ENCODE assay signal across 17 cellular contexts in genomic region chr14:104392396-104393198, GRCh38.
DNase-seq lines count a peak whose midpoint lies in the region; ATAC-seq and TF ChIP-seq lines count a peak whose summit lies in the region.
"Had no signal": no experiment of that assay in that cellular context is flagged by ENCODE, and none has a peak within 500 bp of the region (broad histone marks: within the 10 kb centered on the region; RNA-seq: fewer than 3 reads in every experiment).

No MANE protein-coding gene starts in this region.

- no peaks in the 10 kb centered on the region for H3K27me3 Mint-ChIP-seq in activated T-helper 2 cell treated with anti-CD3 and anti-CD28 coated beads, Interferon-gamma antibody, Interleukin-2, Interleukin-4, amounts not matched to agents 10 μg/mL and 5 μg/mL and 100 μg/mL, durations not matched to agents 14 hours and 24 hours and 36 hours (ENCODE audit: low read depth)
- H3K27me3 Mint-ChIP-seq in natural killer cell treated with Interleukin-12 subunit alpha and Interleukin-12 subunit beta and Interleukin-15 and Interleukin-18, amount 100 ng/mL, for 72 hours, result no peaks in the 10 kb centered on the region

- no peaks in the 10 kb centered on the region for H3K36me3 Mint-ChIP-seq in activated T-helper 2 cell treated with anti-CD3 and anti-CD28 coated beads, Interferon-gamma antibody, Interleukin-2, Interleukin-4, amounts not matched to agents 10 μg/mL and 5 μg/mL and 100 μg/mL, durations not matched to agents 14 hours and 24 hours and 36 hours (ENCODE audit: low read depth)
- H3K36me3 Mint-ChIP-seq in natural killer cell treated with Interleukin-12 subunit alpha and Interleukin-12 subunit beta and Interleukin-15 and Interleukin-18, amount 100 ng/mL, for 72 hours, result peaks cover 4% of the 10 kb centered on the region

- POLR2A ChIA-PET in SK-N-SH (lab: Yijun Ruan, JAX), result no interaction called here

- CTCF ChIA-PET in SK-N-SH (lab: Yijun Ruan, JAX), result interaction anchor here (1.1 to 2.3 kb wide), 5 partner anchors 9 to 255 kb away, joined by 4 to 8 read pairs (median 5); no protein-coding TSS in a partner anchor

- WGBS in SK-N-SH (ENCODE audit: low lambda C conversion rate), result 49% methylated on average over 17 of the region's 28 CpGs

- H2AFZ ChIP-seq in SK-N-SH (ENCODE audit: low read depth), result no peak overlapping the region
- H2AFZ ChIP-seq: parathyroid adenoma had no signal

- TF ChIP-seq RAD21 in SK-N-SH (IDR thresholded peaks at IDR 0.05; ENCODE audit: low read length), result no peak

- no peaks in the 10 kb centered on the region for H3K79me2 ChIP-seq in SK-N-SH (ENCODE audit: insufficient read depth)
- H3K79me2 ChIP-seq: parathyroid adenoma had no signal

- H3K4me2 ChIP-seq in SK-N-SH, result no peak overlapping the region
- peak overlapping the region; percentile 90 to 99 (median 97) for H3K4me2 ChIP-seq in BLaER1 treated with 17β-estradiol and CSF1 and Interleukin-3, amounts not matched to agents 10 nM and 100 nM
- H3K4me2 ChIP-seq: smooth muscle cell had no signal

- no peaks in the 10 kb centered on the region for H3K9me2 ChIP-seq in SK-N-SH

- no peak for TF ChIP-seq CTCF in SK-N-SH (IDR thresholded peaks at IDR 0.05)

- H3K36me3 ChIP-seq in SK-N-SH (replicated peaks in 1 of 2; ENCODE audit: control insufficient read depth in 1 of 2, insufficient read depth in 2 of 2, low read length in 1 of 2), result no peaks in the 10 kb centered on the region
- 0 out of 22 replicates have a peak, but pooled peaks cover 0 to 5% (median 0%) of the 10 kb centered on the region in 11 experiments for H3K36me3 ChIP-seq in BLaER1 treated with 17β-estradiol and CSF1 and Interleukin-3, amounts not matched to agents 10 nM and 100 nM
- H3K36me3 ChIP-seq: breast epithelium, stomach had no signal

- H4K20me1 ChIP-seq in SK-N-SH (ENCODE audit: insufficient read depth), result no peaks in the 10 kb centered on the region
- H4K20me1 ChIP-seq in BLaER1 treated with 17β-estradiol and CSF1 and Interleukin-3, amounts not matched to agents 10 nM and 100 nM, result peaks cover 0 to 18% (median 0%) of the 10 kb centered on the region in 11 experiments; a peak in 4 of 22 replicates

- H3K9me3 Mint-ChIP-seq in activated T-helper 2 cell treated with anti-CD3 and anti-CD28 coated beads, Interferon-gamma antibody, Interleukin-2, Interleukin-4, amounts not matched to agents 10 μg/mL and 5 μg/mL and 100 μg/mL, durations not matched to agents 14 hours and 24 hours and 36 hours, result peaks cover 7% of the 10 kb centered on the region
- H3K9me3 Mint-ChIP-seq in natural killer cell treated with Interleukin-12 subunit alpha and Interleukin-12 subunit beta and Interleukin-15 and Interleukin-18, amount 100 ng/mL, for 72 hours, result no peaks in the 10 kb centered on the region

- no peak for ATAC-seq in SK-N-SH treated with all-trans-retinoic acid at 6 μM for 48 hours
- no peak for ATAC-seq in natural killer cell treated with Interleukin-12 subunit alpha and Interleukin-12 subunit beta and Interleukin-15 and Interleukin-18, amount 100 ng/mL, for 72 hours

- H3K4me3 Mint-ChIP-seq in activated T-helper 2 cell treated with anti-CD3 and anti-CD28 coated beads, Interferon-gamma antibody, Interleukin-2, Interleukin-4, amounts not matched to agents 10 μg/mL and 5 μg/mL and 100 μg/mL, durations not matched to agents 14 hours and 24 hours and 36 hours (ENCODE audit: low read depth), result no peak overlapping the region
- no peak overlapping the region for H3K4me3 Mint-ChIP-seq in natural killer cell treated with Interleukin-12 subunit alpha and Interleukin-12 subunit beta and Interleukin-15 and Interleukin-18, amount 100 ng/mL, for 72 hours
- H3K4me3 Mint-ChIP-seq: endodermal cell had no signal

- no peak overlapping the region for H3K27ac ChIP-seq in SK-N-SH (ENCODE audit: low read depth in 2 of 2, low read length in 1 of 2)
- peak overlapping the region in 9 of 11 experiments; percentile 56 to 87 (median 78); a peak in 18 of 22 replicates for H3K27ac ChIP-seq in BLaER1 treated with 17β-estradiol and CSF1 and Interleukin-3, amounts not matched to agents 10 nM and 100 nM
- H3K27ac ChIP-seq: 22Rv1, parathyroid adenoma, stomach had no signal

- no peak for TF ChIP-seq EP300 in SK-N-SH (IDR thresholded peaks at IDR 0.05; ENCODE audit: borderline replicate concordance in 1 of 2, low read depth in 1 of 2, low read length in 1 of 2)

- H3K4me1 Mint-ChIP-seq in activated T-helper 2 cell treated with anti-CD3 and anti-CD28 coated beads, Interferon-gamma antibody, Interleukin-2, Interleukin-4, amounts not matched to agents 10 μg/mL and 5 μg/mL and 100 μg/mL, durations not matched to agents 14 hours and 24 hours and 36 hours (ENCODE audit: low read depth), result peaks cover 29% of the 10 kb centered on the region
- peaks cover 35 to 52% of the 10 kb centered on the region in 2 donors for H3K4me1 Mint-ChIP-seq in natural killer cell treated with Interleukin-12 subunit alpha and Interleukin-12 subunit beta and Interleukin-15 and Interleukin-18, amount 100 ng/mL, for 72 hours (ENCODE audit: low read depth in 2 of 2)

- H3K9me3 ChIP-seq in SK-N-SH, result peaks cover 2% of the 10 kb centered on the region; the same call in 1 of the 2 replicates
- peaks cover 10 to 14% (median 13%) of the 10 kb centered on the region in 11 experiments for H3K9me3 ChIP-seq in BLaER1 treated with 17β-estradiol and CSF1 and Interleukin-3, amounts not matched to agents 10 nM and 100 nM (replicated peaks in 1 of 11)

- H3K27ac Mint-ChIP-seq in activated T-helper 2 cell treated with anti-CD3 and anti-CD28 coated beads, Interferon-gamma antibody, Interleukin-2, Interleukin-4, amounts not matched to agents 10 μg/mL and 5 μg/mL and 100 μg/mL, durations not matched to agents 14 hours and 24 hours and 36 hours, result no peak overlapping the region
- peak overlapping the region in 1 of 2 donors; percentile 77 for H3K27ac Mint-ChIP-seq in natural killer cell treated with Interleukin-12 subunit alpha and Interleukin-12 subunit beta and Interleukin-15 and Interleukin-18, amount 100 ng/mL, for 72 hours
- H3K27ac Mint-ChIP-seq: endodermal cell had no signal

- no peaks in the 10 kb centered on the region for H3K27me3 ChIP-seq in SK-N-SH (ENCODE audit: insufficient read depth)
- H3K27me3 ChIP-seq in BLaER1 treated with 17β-estradiol and CSF1 and Interleukin-3, amounts not matched to agents 10 nM and 100 nM, result peaks cover 6 to 69% (median 15%) of the 10 kb centered on the region in 11 experiments; a peak in 19 of 22 replicates

- intact Hi-C loops in activated T-helper 2 cell treated with anti-CD3 and anti-CD28 coated beads, Interferon-gamma antibody, Interleukin-2, Interleukin-4, amounts not matched to agents 10 μg/mL and 5 μg/mL and 100 μg/mL, durations not matched to agents 14 hours and 24 hours and 36 hours (cut with micrococcal nuclease), result no loop called here

- H3K9ac ChIP-seq in SK-N-SH, result no peak overlapping the region
- H3K9ac ChIP-seq in BLaER1 treated with 17β-estradiol and CSF1 and Interleukin-3, amounts not matched to agents 10 nM and 100 nM, result peak overlapping the region in 9 of 11 experiments; percentile 32 to 76 (median 66); a peak in 18 of 22 replicates
- H3K9ac ChIP-seq: parathyroid adenoma had no signal

- peak; percentile 31 for DNase-seq in SK-N-SH
- peak; percentile 4 for DNase-seq in activated T-helper 2 cell treated with anti-CD3 and anti-CD28 coated beads, Interferon-gamma antibody, Interleukin-2, Interleukin-4, amounts not matched to agents 10 μg/mL and 5 μg/mL and 100 μg/mL, durations not matched to agents 14 hours and 24 hours and 36 hours (ENCODE audit: low spot score)
- peak; percentile 58 for DNase-seq in natural killer cell treated with Interleukin-12 subunit alpha and Interleukin-12 subunit beta and Interleukin-15 and Interleukin-18, amount 100 ng/mL, for 72 hours (ENCODE audit: low spot score)
- no peak for DNase-seq in COLO668 (lab: John Stamatoyannopoulos, UW; ENCODE audit: unreplicated experiment)
- DNase-seq in kidney tubule cell (ENCODE audit: low spot score), result no peak
- no peak for DNase-seq in dedifferentiated amniotic fluid mesenchymal stem cell (ENCODE audit: extremely low spot score)
- DNase-seq: activated CD4-positive, alpha-beta T cell treated with anti-CD3 and anti-CD28 coated beads for 1 hour; activated gamma-delta T cell; endodermal cell; foreskin fibroblast had no signal

- no peak overlapping the region for H3K4me3 ChIP-seq in SK-N-SH (ENCODE audit: low read depth in 2 of 2, low read length in 1 of 2)
- peak overlapping the region in 1 of 10 experiments; percentile 27; a peak in 1 of 20 replicates for H3K4me3 ChIP-seq in BLaER1 treated with 17β-estradiol and CSF1 and Interleukin-3, amounts not matched to agents 10 nM and 100 nM
- H3K4me3 ChIP-seq: breast epithelium, smooth muscle cell, stomach had no signal

- peaks cover 0 to 14% of the 10 kb centered on the region in 2 experiments; a peak in 1 of 4 replicates for H3K4me1 ChIP-seq in SK-N-SH (ENCODE audit: control insufficient read depth in 1 of 2, insufficient read depth in 2 of 2, low read depth in 1 of 2, low read length in 1 of 2)
- peaks cover 69 to 95% (median 93%) of the 10 kb centered on the region in 10 experiments for H3K4me1 ChIP-seq in BLaER1 treated with 17β-estradiol and CSF1 and Interleukin-3, amounts not matched to agents 10 nM and 100 nM
- H3K4me1 ChIP-seq: breast epithelium, parathyroid adenoma had no signal

- H3F3A ChIP-seq in SK-N-SH (replicated peaks; ENCODE audit: insufficient read depth), result no peaks in the 10 kb centered on the region

TF ChIP-seq in SK-N-SH, 30 proteins besides CTCF, POLR2A, EP300 and RAD21:
- TF ChIP-seq FOXM1 (IDR thresholded peaks at IDR 0.05; ENCODE audit: low read depth) (no peak), JUND (IDR thresholded peaks at IDR 0.05) (no peak), FOSL2 (IDR thresholded peaks at IDR 0.05; ENCODE audit: borderline replicate concordance, low read depth) (no peak), MAX (IDR thresholded peaks at IDR 0.05; ENCODE audit: low read depth) (no peak), ELF1 (IDR thresholded peaks at IDR 0.05) (no peak), YY1 (IDR thresholded peaks at IDR 0.05; ENCODE audit: low read depth) (no peak)

TF ChIP-seq in SK-N-SH treated with all-trans-retinoic acid at 6 μM for 48 hours, 23 proteins besides CTCF, POLR2A, EP300 and RAD21 (continues in another document):
- TF ChIP-seq ZFP3 (CRISPR knock-in tag; IDR thresholded peaks at IDR 0.05), result no peak
- TF ChIP-seq PATZ1 (CRISPR knock-in tag; IDR thresholded peaks at IDR 0.05; ENCODE audit: borderline replicate concordance), result no peak

Comparison
In these comparisons a context has a peak if more than half of its experiments do, and no peak if none do; other contexts are left out.
1. DNase-seq: peak in SK-N-SH (single experiment), activated T-helper 2 cell treated with anti-CD3 and anti-CD28 coated beads, Interferon-gamma antibody, Interleukin-2, Interleukin-4, amounts not matched to agents 10 μg/mL and 5 μg/mL and 100 μg/mL, durations not matched to agents 14 hours and 24 hours and 36 hours (single experiment) and natural killer cell treated with Interleukin-12 subunit alpha and Interleukin-12 subunit beta and Interleukin-15 and Interleukin-18, amount 100 ng/mL, for 72 hours (single experiment); none in COLO668 (single experiment), kidney tubule cell (single experiment) and dedifferentiated amniotic fluid mesenchymal stem cell (single experiment).
2. H3K27ac ChIP-seq: peak in BLaER1 treated with 17β-estradiol and CSF1 and Interleukin-3, amounts not matched to agents 10 nM and 100 nM (9 of 11); none in SK-N-SH (0 of 2).